In genomic region chr4:174010547-174010946, GRCh38 we compare ENCODE assay signal across 1 cellular context.
TF ChIP-seq lines count a peak whose summit lies in the region.

No MANE protein-coding gene starts in this region.

TF ChIP-seq in SK-N-SH treated with all-trans-retinoic acid at 6 μM for 48 hours, 23 proteins besides CTCF, POLR2A, EP300 and RAD21 (continued from another document):
- TF ChIP-seq CSRNP3 (CRISPR knock-in tag; IDR thresholded peaks at IDR 0.05), result no peak
- TF ChIP-seq SNAI2 (CRISPR knock-in tag; IDR thresholded peaks at IDR 0.05), result no peak
- TF ChIP-seq ESRRG (CRISPR knock-in tag; IDR thresholded peaks at IDR 0.05), result no peak
- no peak for TF ChIP-seq ZNF70 (CRISPR knock-in tag; IDR thresholded peaks at IDR 0.05)
- TF ChIP-seq OSR1 (CRISPR knock-in tag; IDR thresholded peaks at IDR 0.05), result no peak
- no peak for TF ChIP-seq RARB (CRISPR knock-in tag; IDR thresholded peaks at IDR 0.05)
- no peak for TF ChIP-seq ZFP30 (CRISPR knock-in tag; IDR thresholded peaks at IDR 0.05)
- no peak for TF ChIP-seq ZFP3 (CRISPR knock-in tag; IDR thresholded peaks at IDR 0.05)
- TF ChIP-seq BACH2 (CRISPR knock-in tag; IDR thresholded peaks at IDR 0.05; ENCODE audit: borderline replicate concordance), result no peak
- no peak for TF ChIP-seq ARNTL (CRISPR knock-in tag; IDR thresholded peaks at IDR 0.05; ENCODE audit: borderline replicate concordance, low read depth)
- no peak for TF ChIP-seq ZNF8 (CRISPR knock-in tag; IDR thresholded peaks at IDR 0.05)
- TF ChIP-seq ZNF565 (CRISPR knock-in tag; conservative IDR thresholded peaks at IDR 0.05; ENCODE audit: low read depth), result no peak
- TF ChIP-seq ISL1 (CRISPR knock-in tag; IDR thresholded peaks at IDR 0.05), result no peak
- no peak for TF ChIP-seq TOX (CRISPR knock-in tag; IDR thresholded peaks at IDR 0.05; ENCODE audit: borderline replicate concordance)
- TF ChIP-seq TSHZ2 (CRISPR knock-in tag; IDR thresholded peaks at IDR 0.05), result no peak
